In the genomic region with DNA sequence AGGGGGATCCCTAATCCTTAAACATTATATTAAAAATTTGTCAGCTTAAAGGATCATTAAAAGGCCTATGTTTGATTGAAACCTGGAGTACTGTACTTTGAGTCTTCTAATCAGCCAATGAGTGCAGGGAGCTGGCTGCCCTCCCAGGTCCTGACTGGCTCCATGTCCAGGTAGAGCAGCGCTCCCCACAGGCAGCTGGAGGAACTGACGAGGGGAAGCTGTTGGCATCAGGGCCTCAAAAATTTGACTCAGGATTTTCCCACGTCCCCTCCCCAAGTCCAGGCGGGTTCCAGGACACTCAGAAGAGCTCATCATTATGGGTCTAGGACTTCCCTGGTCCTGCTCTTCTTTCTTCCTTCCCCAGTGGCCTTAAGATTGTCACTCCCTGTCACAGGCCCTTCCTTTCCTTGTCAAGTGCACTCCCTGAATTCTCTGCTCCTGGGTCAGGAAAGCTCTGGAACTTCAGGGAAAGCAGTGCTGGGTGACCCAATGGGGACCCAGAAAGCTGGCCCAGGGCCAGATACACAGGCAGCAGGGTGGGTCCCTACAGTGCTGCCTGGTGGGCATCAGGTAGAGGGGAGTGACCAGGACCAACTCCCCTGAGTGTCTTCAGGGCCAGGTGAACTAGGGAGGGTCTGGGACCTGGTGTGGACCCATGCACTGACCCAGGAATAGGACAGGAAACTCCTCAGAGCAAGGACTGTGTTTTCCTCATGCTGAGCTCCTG, we compare ENCODE assay signal across 10 cellular contexts.
A peak's percentile ranks its signal among the peaks of the same experiment; 100 is the strongest.
DNase-seq lines count a peak whose midpoint lies in the region; ATAC-seq, FAIRE-seq and TF ChIP-seq lines count a peak whose summit lies in the region.
"Had no signal": no experiment of that assay in that cellular context is flagged by ENCODE, and none has a peak within 500 bp of the region (broad histone marks: within the 10 kb centered on the region; RNA-seq: fewer than 3 reads in every experiment).

No MANE protein-coding gene starts in this region.

- no peak for FAIRE-seq in A549 (lab: Jason Lieb, UNC)
- FAIRE-seq in RCC 7860 (lab: Jason Lieb, UNC): no peak

- ATAC-seq in A549: peak in 1 of 2 experiments; percentile 79; a peak in 3 of 6 replicates

- peaks cover 18% of the 10 kb centered on the region for H3K4me1 ChIP-seq in A549
- H3K4me1 ChIP-seq: SJSA1 had no signal

- H3K4me3 ChIP-seq in A549 (no peak overlapping the region), foreskin fibroblast (ENCODE audit: low read depth in 1 of 2, low read length in 2 of 2) (no peak overlapping the region)
- H3K4me3 ChIP-seq: SJSA1 had no signal

- CTCF ChIA-PET in A549 (lab: Yijun Ruan, JAX): interaction anchor here (0.6 to 2.0 kb wide), 26 partner anchors 7 to 624 kb away, joined by 3 to 19 read pairs (median 4); no protein-coding TSS in a partner anchor

- H3K4me2 ChIP-seq in A549: no peak overlapping the region

- TF ChIP-seq CTCF in A549 (IDR thresholded peaks at IDR 0.05) (no peak), GM12872 (IDR thresholded peaks at IDR 0.05; ENCODE audit: insufficient read depth, low read depth, low read length) (peak; percentile 58; the same call in 2 of the 3 replicates), foreskin fibroblast (IDR thresholded peaks at IDR 0.05; ENCODE audit: low read depth, low read length) (peak; percentile 11)

- H3K27ac ChIP-seq in A549: peak overlapping the region; percentile 27 to 67; a peak in 5 of 6 replicates
- H3K27ac ChIP-seq: SJSA1 had no signal

- TF ChIP-seq POLR2A in A549 (IDR thresholded peaks at IDR 0.05; ENCODE audit: low read length): no peak

- peak; percentile 30 to 50; a peak in 2 of 5 replicates for TF ChIP-seq RAD21 in A549 (conservative IDR thresholded peaks at IDR 0.05 in 1 of 2, IDR thresholded peaks at IDR 0.05 in 1 of 2)

- 32% methylated on average over 4 of the region's 4 CpGs for WGBS in A549 (ENCODE audit: missing lambda C conversion rate)

- in situ Hi-C loops in SK-MEL-5 (cut with HindIII; ENCODE audit: low pct_unique_long_range_greater_than_20kb, low sequenced_read_pairs): no loop called here

- POLR2A ChIA-PET in A549 (lab: Yijun Ruan, JAX): no interaction called here

- DNase-seq in A549 (ENCODE audit: low read depth in 1 of 2, low spot score in 1 of 2) (peak in 1 of 2 experiments; percentile 43), SK-MEL-5 (ENCODE audit: low read depth, low spot score) (peak; percentile 61), foreskin fibroblast (peak in 1 of 2 donors; percentile 47), DMS114 treated with DMSO at 0.1 percent for 48 hours (lab: John Stamatoyannopoulos, UW; ENCODE audit: unreplicated experiment) (no peak), RCC 7860 (ENCODE audit: low spot score) (no peak), T1000 (lab: John Stamatoyannopoulos, UW) (no peak), DMS153 treated with DMSO at 0.1 percent for 48 hours (lab: John Stamatoyannopoulos, UW; ENCODE audit: unreplicated experiment) (no peak)
- DNase-seq: cortex of kidney had no signal

- TF ChIP-seq EP300 in A549 (IDR thresholded peaks at IDR 0.05): no peak

- H3K9me3 ChIP-seq in A549: no peaks in the 10 kb centered on the region
- H3K9me3 ChIP-seq: SJSA1 had no signal

TF ChIP-seq in A549, 52 proteins besides CTCF, POLR2A, EP300 and RAD21:
- TF ChIP-seq ZFP36 (IDR thresholded peaks at IDR 0.05; ENCODE audit: borderline replicate concordance, partially characterized antibody): no peak
- no peak for TF ChIP-seq CEBPB (IDR thresholded peaks at IDR 0.05)
- no peak for TF ChIP-seq MAX (IDR thresholded peaks at IDR 0.05)
- TF ChIP-seq HOXB5 (CRISPR knock-in tag; IDR thresholded peaks at IDR 0.05): no peak
- 0 out of 3 replicates have a peak, but pooled peaks have one; percentile 13 for TF ChIP-seq SMC3 (IDR thresholded peaks at IDR 0.05)
- no peak for TF ChIP-seq KDM5A (IDR thresholded peaks at IDR 0.05)
